8 cellular contexts compared by ENCODE assay signal in the genomic region with DNA sequence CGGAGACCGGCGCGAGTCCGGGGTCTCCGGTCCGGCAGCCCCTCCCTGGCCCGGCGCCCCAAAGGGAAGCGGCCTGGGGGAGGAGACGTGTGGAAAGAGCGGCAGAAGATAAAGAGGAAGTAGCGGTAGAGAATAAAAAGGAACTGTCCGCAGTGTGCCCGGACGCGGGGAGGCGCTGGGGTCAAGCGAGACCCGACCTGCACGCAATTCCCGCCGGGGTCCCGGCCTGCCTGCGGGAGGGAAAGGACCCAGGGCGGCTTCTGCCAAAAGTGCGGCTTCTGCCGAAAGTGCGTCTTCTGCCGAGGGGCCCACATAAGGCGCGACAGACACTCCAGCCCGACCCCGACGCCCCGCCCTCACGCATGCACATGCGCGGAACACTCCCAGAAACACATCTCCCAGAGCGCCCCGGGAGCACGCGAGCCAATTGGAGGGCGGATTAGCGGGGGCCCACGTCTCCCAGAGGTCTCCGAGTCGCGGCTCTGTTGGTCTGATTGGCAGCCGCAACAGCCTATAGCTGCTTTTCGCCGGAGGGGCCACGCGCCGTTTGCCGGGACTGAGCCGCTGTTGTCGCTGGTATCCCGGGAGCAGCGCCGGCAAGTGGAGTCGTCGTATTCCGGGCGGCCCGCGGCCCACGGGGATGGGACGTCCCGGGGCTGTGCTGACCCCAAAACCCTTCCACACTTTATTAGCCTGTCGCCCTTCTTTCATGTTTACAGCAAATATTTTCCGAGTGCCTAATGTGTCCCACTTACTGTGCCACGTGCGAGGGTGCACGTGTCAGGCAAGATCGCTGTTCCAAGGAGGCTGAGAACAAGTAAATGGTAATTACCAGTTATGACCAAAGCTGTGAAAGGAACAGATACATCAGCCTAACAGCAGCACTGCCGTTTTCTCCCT. TPM values are rescaled to one million over a fixed set of nuclear protein-coding genes. Genes with fewer than 3 reads are reported as not detected.
DNase-seq lines count a peak whose midpoint lies in the region; ATAC-seq and TF ChIP-seq lines count a peak whose summit lies in the region.

No MANE protein-coding gene starts in this region.

- H3K9ac ChIP-seq in liver (ENCODE audit: low read depth in 1 of 2, low read length in 2 of 2): peak overlapping the region; percentile 32 to 85

- 3% methylated on average over 77 of the region's 77 CpGs for WGBS in liver

- H3K36me3 Mint-ChIP-seq in dendritic cell treated with granulocyte-macrophage colony-stimulating factor and Interleukin-4, amounts not matched to agents 40 ng/mL and 50 ng/mL, for 4 days (ENCODE audit: low read depth): peaks cover 46% of the 10 kb centered on the region

- H3K27ac ChIP-seq in liver (ENCODE audit: low read depth in 1 of 2, low read length in 2 of 2): peak overlapping the region; percentile 92 to 97

- peaks cover 0 to 6% (median 4%) of the 10 kb centered on the region in 4 donors for H3K4me1 ChIP-seq in liver (ENCODE audit: control insufficient read depth in 4 of 4, insufficient read depth in 4 of 4, low read length in 3 of 4)

- ATAC-seq in GM19324 (IDR thresholded peaks at IDR 0.05; ENCODE audit: low FRiP score, unreplicated experiment): peak; percentile 94
- peak; percentile 76 for ATAC-seq in HG03520 (IDR thresholded peaks at IDR 0.05; ENCODE audit: unreplicated experiment)

- H3K4me3 Mint-ChIP-seq in dendritic cell treated with granulocyte-macrophage colony-stimulating factor and Interleukin-4, amounts not matched to agents 40 ng/mL and 50 ng/mL, for 4 days: peak overlapping the region; percentile 82

- H3K36me3 ChIP-seq in liver (ENCODE audit: control insufficient read depth in 4 of 4, insufficient read depth in 3 of 4, low read depth in 1 of 4, low read length in 3 of 4): peaks cover 0 to 4% (median 0%) of the 10 kb centered on the region in 4 donors

- no peaks in the 10 kb centered on the region for H3K27me3 ChIP-seq in liver (ENCODE audit: control insufficient read depth in 4 of 4, insufficient read depth in 4 of 4, low read length in 3 of 4)

- H3K4me1 Mint-ChIP-seq in dendritic cell treated with granulocyte-macrophage colony-stimulating factor and Interleukin-4, amounts not matched to agents 40 ng/mL and 50 ng/mL, for 4 days (ENCODE audit: low read depth): peaks cover 24% of the 10 kb centered on the region

- peak overlapping the region; percentile 96 for H3K27ac Mint-ChIP-seq in dendritic cell treated with granulocyte-macrophage colony-stimulating factor and Interleukin-4, amounts not matched to agents 40 ng/mL and 50 ng/mL, for 4 days

- DNase-seq in C1 segment of cervical spinal cord (lab: John Stamatoyannopoulos, UW) (peak; percentile 87 to 99 (median 96)), NCI-H526 treated with DMSO at 0.1 percent for 48 hours (lab: John Stamatoyannopoulos, UW) (peak; percentile 83)
- DNase-seq in activated CD4-positive, alpha-beta T cell treated with anti-CD3 and anti-CD28 coated beads, Interleukin-2, amount 50 U/mL, for 1 hour: peak; percentile 96
- peak; percentile 99 for DNase-seq in stimulated activated CD4-positive, alpha-beta T cell treated with anti-CD3 and anti-CD28 coated beads, Interleukin-4, amount 100 ng/mL, for 24 hours

- peak overlapping the region; percentile 74 to 86 (median 84) for H3K4me3 ChIP-seq in liver (ENCODE audit: low read depth in 1 of 3, low read length in 3 of 3)

- peaks cover 0 to 2% (median 1%) of the 10 kb centered on the region in 4 donors for H3K9me3 ChIP-seq in liver (ENCODE audit: control insufficient read depth in 4 of 4, low read length in 3 of 4)

- H3K27me3 Mint-ChIP-seq in dendritic cell treated with granulocyte-macrophage colony-stimulating factor and Interleukin-4, amounts not matched to agents 40 ng/mL and 50 ng/mL, for 4 days: no peaks in the 10 kb centered on the region

- H3K9me3 Mint-ChIP-seq in dendritic cell treated with granulocyte-macrophage colony-stimulating factor and Interleukin-4, amounts not matched to agents 40 ng/mL and 50 ng/mL, for 4 days: peaks cover 6% of the 10 kb centered on the region

- intact Hi-C loops in dendritic cell treated with granulocyte-macrophage colony-stimulating factor and Interleukin-4, amounts not matched to agents 40 ng/mL and 50 ng/mL, for 4 days (cut with micrococcal nuclease): loop anchor here (1.0 to 2.0 kb wide), 2 partner anchors 19 to 192 kb away; partner anchors contain the start of gene ZNF263

- peak; percentile 6 to 8 for TF ChIP-seq RAD21 in liver (IDR thresholded peaks at IDR 0.05)

- no peak for TF ChIP-seq CTCF in liver (IDR thresholded peaks at IDR 0.05; ENCODE audit: low read depth, low read length, missing input control)

TF ChIP-seq in liver, 16 proteins besides CTCF, POLR2A, EP300 and RAD21:
- no peak for TF ChIP-seq YY1 (IDR thresholded peaks at IDR 0.05)
- peak; percentile 27 for TF ChIP-seq NR2F2 (IDR thresholded peaks at IDR 0.05)
- no peak for TF ChIP-seq ZBTB33 (IDR thresholded peaks at IDR 0.05)
- peak in 1 of 2 donors; percentile 80 for TF ChIP-seq GABPA (IDR thresholded peaks at IDR 0.05 in 1 of 2, conservative IDR thresholded peaks at IDR 0.05 in 1 of 2)
- TF ChIP-seq EGR1 (IDR thresholded peaks at IDR 0.05; ENCODE audit: low read depth in 2 of 2): peak in 1 of 2 donors; percentile 12
- TF ChIP-seq RXRA (IDR thresholded peaks at IDR 0.05): peak in 1 of 2 donors; percentile 15
- peak; percentile 50 for TF ChIP-seq SP1 (IDR thresholded peaks at IDR 0.05)
- no peak for TF ChIP-seq FOXA1 (IDR thresholded peaks at IDR 0.05)
- TF ChIP-seq, protein P1, sequence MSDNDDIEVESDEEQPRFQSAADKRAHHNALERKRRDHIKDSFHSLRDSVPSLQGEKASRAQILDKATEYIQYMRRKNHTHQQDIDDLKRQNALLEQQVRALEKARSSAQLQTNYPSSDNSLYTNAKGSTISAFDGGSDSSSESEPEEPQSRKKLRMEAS (IDR thresholded peaks at IDR 0.05): peak; percentile 70
TF ChIP-seq in liver: peak in this region for 6.

RNA-seq across cellular contexts. Expression of gene MEFV, which starts 8.0 kb away (rescaled TPM):
- total RNA-seq in liver: 1 to 10 TPM; 1.2 to 3.3 TPM
- polyA plus RNA-seq in liver: under 1 TPM; 0.33 to 0.36 TPM

RNA-seq across cellular contexts. Expression of gene ZNF263, which starts 18.9 kb away (rescaled TPM):
- 10 to 100 TPM; 17.2 to 27.3 TPM for total RNA-seq in liver
- polyA plus RNA-seq in liver: 1 to 10 TPM; 6.3 to 9.4 TPM

RNA-seq across cellular contexts. Expression of gene ZNF200, which starts 29.4 kb away (rescaled TPM):
- total RNA-seq in liver: 1 to 10 TPM; 4.5 to 5.3 TPM
- 1 to 10 TPM; 1.8 to 2.3 TPM for polyA plus RNA-seq in liver

RNA-seq across cellular contexts. Expression of gene TIGD7, which starts 40.8 kb away (rescaled TPM):
- total RNA-seq in liver: 1 to 10 TPM; 1.8 to 2.6 TPM
- polyA plus RNA-seq in liver: under 1 TPM; 0.58 to 0.71 TPM

RNA-seq across cellular contexts. Expression of gene ZNF75A, which starts 40.9 kb away (rescaled TPM):
- 10 to 100 TPM; 11.0 to 17.2 TPM for total RNA-seq in liver
- 1 to 10 TPM; 4.9 to 8.6 TPM for polyA plus RNA-seq in liver

Comparison
In these comparisons a context has a peak if more than half of its experiments do, and no peak if none do; other contexts are left out.
1. Peak in every context shown above with its lines: DNase-seq, ATAC-seq, H3K4me3 ChIP-seq and H3K27ac ChIP-seq.